ENCODE assay signal across 9 cellular contexts in the genomic region with DNA sequence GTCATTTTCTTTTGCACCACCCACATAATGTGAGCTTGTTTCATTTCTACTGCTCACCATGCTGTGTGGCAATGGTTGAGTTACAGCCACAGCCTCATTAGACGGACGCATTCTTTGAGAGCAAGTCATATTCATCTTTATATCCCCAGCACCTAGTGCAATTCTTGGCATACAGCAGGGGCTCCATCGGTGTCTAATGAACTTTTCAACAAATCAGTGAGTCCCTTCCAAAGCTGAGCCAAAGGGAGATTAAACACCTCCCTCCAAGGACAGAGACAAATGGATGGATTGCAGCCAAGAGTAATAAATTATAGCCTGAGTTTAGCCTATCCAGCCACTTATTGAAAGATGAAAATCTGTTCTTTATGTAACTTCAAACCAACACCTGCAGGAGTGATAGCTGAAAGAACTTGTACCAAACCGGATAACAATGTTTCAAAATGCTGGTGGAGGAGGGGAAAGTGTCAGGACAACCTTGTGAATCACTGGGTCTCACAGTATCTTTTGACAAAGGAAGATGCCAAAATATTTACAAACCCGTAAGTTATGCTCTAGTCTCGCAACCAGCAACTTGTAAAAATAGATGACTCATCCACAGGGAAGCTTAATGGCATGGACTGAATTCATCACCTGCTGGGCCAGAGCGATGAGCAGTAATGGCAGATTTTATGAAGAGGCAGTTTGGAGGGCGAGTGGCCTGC.
DNase-seq lines count a peak whose midpoint lies in the region; ATAC-seq, FAIRE-seq and TF ChIP-seq lines count a peak whose summit lies in the region.
"Had no signal": no experiment of that assay in that cellular context is flagged by ENCODE, and none has a peak within 500 bp of the region (broad histone marks: within the 10 kb centered on the region; RNA-seq: fewer than 3 reads in every experiment).

No MANE protein-coding gene starts in this region.

- H3K4me1 Mint-ChIP-seq in HFFc6 (ENCODE audit: low read depth) (peaks cover 24% of the 10 kb centered on the region), natural killer cell (no peaks in the 10 kb centered on the region)
- no peaks in the 10 kb centered on the region for H3K4me1 Mint-ChIP-seq in naive thymus-derived CD4-positive, alpha-beta T cell
- H3K4me1 Mint-ChIP-seq: central memory CD8-positive, alpha-beta T cell had no signal

- no peaks in the 10 kb centered on the region for H4K20me1 ChIP-seq in endothelial cell of umbilical vein (replicated peaks; ENCODE audit: control insufficient read depth, extremely low read depth, insufficient read depth, low read length)

- H3K4me3 Mint-ChIP-seq in HFFc6: peak overlapping the region; percentile 18; the same call in 1 of the 2 replicates
- H3K4me3 Mint-ChIP-seq in naive thymus-derived CD4-positive, alpha-beta T cell: no peak overlapping the region
- H3K4me3 Mint-ChIP-seq in natural killer cell: no peak overlapping the region
- H3K4me3 Mint-ChIP-seq: central memory CD8-positive, alpha-beta T cell had no signal

- no peak overlapping the region for H3K27ac ChIP-seq in endothelial cell of umbilical vein (ENCODE audit: insufficient read depth, low read depth, low read length)
- no peak overlapping the region for H3K27ac ChIP-seq in naive thymus-derived CD4-positive, alpha-beta T cell (ENCODE audit: low read depth, low read length)

- no peak overlapping the region for H2AFZ ChIP-seq in endothelial cell of umbilical vein (ENCODE audit: low read depth, low read length)

- dilution Hi-C loops in endothelial cell of umbilical vein (cut with MboI; ENCODE audit: extremely low pct_ligation_motif_present, low sequenced_read_pairs): no loop called here

- no peak for TF ChIP-seq CTCF in HFFc6 (IDR thresholded peaks at IDR 0.05)
- TF ChIP-seq CTCF in endothelial cell of umbilical vein (IDR thresholded peaks at IDR 0.05; ENCODE audit: extremely low read depth in 1 of 2, insufficient read depth in 1 of 2, low read depth in 1 of 2, low read length in 2 of 2): no peak
- TF ChIP-seq CTCF in natural killer cell (IDR thresholded peaks at IDR 0.05): no peak

- H3K27me3 Mint-ChIP-seq in HFFc6 (ENCODE audit: insufficient read depth) (peaks cover 43% of the 10 kb centered on the region), natural killer cell (ENCODE audit: low read depth in 2 of 2) (peaks cover 7 to 23% of the 10 kb centered on the region in 2 donors)
- peaks cover 7 to 17% (median 13%) of the 10 kb centered on the region in 5 donors for H3K27me3 Mint-ChIP-seq in naive thymus-derived CD4-positive, alpha-beta T cell

- no peak for ATAC-seq in naive thymus-derived CD4-positive, alpha-beta T cell
- no peak for ATAC-seq in stimulated activated naive CD8-positive, alpha-beta T cell treated with anti-CD3 and anti-CD28 coated beads, Interleukin-15, Interleukin-2, amounts not matched to agents 100 U/mL and 50 U/mL, for 24 hours
- no peak for ATAC-seq in natural killer cell

- peak; percentile 70 for FAIRE-seq in endothelial cell of umbilical vein (lab: Jason Lieb, UNC)

- peak; percentile 92 for DNase-seq in HFFc6
- DNase-seq in NCI-H69 (lab: John Stamatoyannopoulos, UW): peak; percentile 98
- DNase-seq in endothelial cell of umbilical vein (ENCODE audit: low read depth, low spot score): peak; percentile 34
- DNase-seq in skeletal muscle cell (ENCODE audit: low read depth): peak; percentile 87
- DNase-seq in naive thymus-derived CD4-positive, alpha-beta T cell: no peak
- no peak for DNase-seq in GM19240 (ENCODE audit: insufficient read length, low spot score)
- no peak for DNase-seq in stimulated activated naive CD8-positive, alpha-beta T cell treated with anti-CD3 and anti-CD28 coated beads, Interleukin-15, Interleukin-2, amounts not matched to agents 100 U/mL and 50 U/mL, for 24 hours
- DNase-seq in natural killer cell: no peak

- POLR2A ChIA-PET in endothelial cell of umbilical vein (lab: Charles Lee): no interaction called here
- POLR2A ChIA-PET in naive thymus-derived CD4-positive, alpha-beta T cell (lab: Charles Lee): no interaction called here

- CTCF ChIA-PET in endothelial cell of umbilical vein (lab: Charles Lee): interaction anchor here (1.4 kb wide), 1 partner anchor 9 kb away, joined by 3 read pairs; no protein-coding TSS in a partner anchor
- CTCF ChIA-PET in naive thymus-derived CD4-positive, alpha-beta T cell (lab: Charles Lee): no interaction called here

- BruUV-seq in endothelial cell of umbilical vein (replicated peaks; lab: Mats Ljungman, UMichigan): no TSS peak

- no peaks in the 10 kb centered on the region for H3K9me3 ChIP-seq in endothelial cell of umbilical vein (replicated peaks; ENCODE audit: control insufficient read depth, insufficient read depth, low read length)
- H3K9me3 ChIP-seq in naive thymus-derived CD4-positive, alpha-beta T cell (ENCODE audit: control insufficient read depth in 2 of 3, low read length in 3 of 3): no peaks in the 10 kb centered on the region

- H3K36me3 ChIP-seq in endothelial cell of umbilical vein (ENCODE audit: control insufficient read depth in 2 of 2, extremely low read depth in 1 of 2, insufficient read depth in 2 of 2, low read length in 2 of 2): no peaks in the 10 kb centered on the region
- H3K36me3 ChIP-seq in naive thymus-derived CD4-positive, alpha-beta T cell (ENCODE audit: control insufficient read depth in 2 of 3, insufficient read depth in 3 of 3, low read length in 3 of 3): no peaks in the 10 kb centered on the region

- no peak for TF ChIP-seq POLR2A in endothelial cell of umbilical vein (IDR thresholded peaks at IDR 0.05; ENCODE audit: low read depth, low read length)

- H3K4me3 ChIP-seq in endothelial cell of umbilical vein (replicated peaks in 1 of 3; ENCODE audit: insufficient read depth in 1 of 3, low read depth in 1 of 3, low read length in 3 of 3) (no peak overlapping the region), skeletal muscle cell (ENCODE audit: low read depth, low read length) (no peak overlapping the region)
- no peak overlapping the region for H3K4me3 ChIP-seq in naive thymus-derived CD4-positive, alpha-beta T cell (ENCODE audit: low read length)

- peaks cover 5% of the 10 kb centered on the region for H3K4me1 ChIP-seq in endothelial cell of umbilical vein (ENCODE audit: control insufficient read depth, extremely low read depth, insufficient read depth, low read length)
- H3K4me1 ChIP-seq in naive thymus-derived CD4-positive, alpha-beta T cell (ENCODE audit: control insufficient read depth in 2 of 2, insufficient read depth in 2 of 2, low read length in 2 of 2): no peaks in the 10 kb centered on the region

- intact Hi-C loops in endothelial cell of umbilical vein (cut with micrococcal nuclease) (no loop called here), natural killer cell (cut with micrococcal nuclease) (no loop called here)
- intact Hi-C loops in naive thymus-derived CD4-positive, alpha-beta T cell (cut with micrococcal nuclease): loop anchor here in 1 of 2 donors (5.0 kb wide), 1 partner anchor 425 kb away; no protein-coding TSS in a partner anchor

- no peaks in the 10 kb centered on the region for H3K36me3 Mint-ChIP-seq in HFFc6 (ENCODE audit: low read depth)
- no peaks in the 10 kb centered on the region for H3K36me3 Mint-ChIP-seq in naive thymus-derived CD4-positive, alpha-beta T cell
- no peaks in the 10 kb centered on the region for H3K36me3 Mint-ChIP-seq in natural killer cell

- H3K79me2 ChIP-seq in endothelial cell of umbilical vein (ENCODE audit: control insufficient read depth, insufficient read depth, low read length): no peaks in the 10 kb centered on the region

- no peaks in the 10 kb centered on the region for H3K9me1 ChIP-seq in endothelial cell of umbilical vein (replicated peaks; ENCODE audit: control insufficient read depth, extremely low read depth, insufficient read depth, low read length)

- H3K27ac Mint-ChIP-seq in HFFc6 (peak overlapping the region; percentile 3; the same call in 1 of the 2 replicates), natural killer cell (no peak overlapping the region)
- no peak overlapping the region for H3K27ac Mint-ChIP-seq in naive thymus-derived CD4-positive, alpha-beta T cell

- H3K9ac ChIP-seq in endothelial cell of umbilical vein (replicated peaks; ENCODE audit: extremely low read depth, insufficient read depth, low read length): no peak overlapping the region

- no peak overlapping the region for H3K4me2 ChIP-seq in endothelial cell of umbilical vein (ENCODE audit: insufficient read depth, low read length)

- H3K9me3 Mint-ChIP-seq in HFFc6 (no peaks in the 10 kb centered on the region), natural killer cell (no peaks in the 10 kb centered on the region)
- no peaks in the 10 kb centered on the region for H3K9me3 Mint-ChIP-seq in naive thymus-derived CD4-positive, alpha-beta T cell
- H3K9me3 Mint-ChIP-seq: central memory CD8-positive, alpha-beta T cell had no signal

- peaks cover 4 to 10% of the 10 kb centered on the region in 2 experiments for H3K27me3 ChIP-seq in endothelial cell of umbilical vein (ENCODE audit: control insufficient read depth in 2 of 2, insufficient read depth in 2 of 2, low read length in 2 of 2)
- no peaks in the 10 kb centered on the region for H3K27me3 ChIP-seq in naive thymus-derived CD4-positive, alpha-beta T cell (ENCODE audit: control insufficient read depth in 2 of 2, insufficient read depth in 2 of 2, low read length in 2 of 2)

TF ChIP-seq in endothelial cell of umbilical vein, 7 proteins besides CTCF, POLR2A, EP300 and RAD21:
- no peak for TF ChIP-seq MYC (IDR thresholded peaks at IDR 0.05; ENCODE audit: low read depth, low read length)
- no peak for TF ChIP-seq EZH2 (IDR thresholded peaks at IDR 0.05; ENCODE audit: borderline replicate concordance, low read depth, low read length, severe bottlenecking)
- no peak for TF ChIP-seq POLR2AphosphoS5 (IDR thresholded peaks at IDR 0.05; ENCODE audit: insufficient read depth, low read depth, low read length)
- TF ChIP-seq FOS (IDR thresholded peaks at IDR 0.05; ENCODE audit: borderline replicate concordance, insufficient read depth, low read length): peak; percentile 14
- TF ChIP-seq, protein P1, sequence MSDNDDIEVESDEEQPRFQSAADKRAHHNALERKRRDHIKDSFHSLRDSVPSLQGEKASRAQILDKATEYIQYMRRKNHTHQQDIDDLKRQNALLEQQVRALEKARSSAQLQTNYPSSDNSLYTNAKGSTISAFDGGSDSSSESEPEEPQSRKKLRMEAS (IDR thresholded peaks at IDR 0.05; ENCODE audit: insufficient read depth, insufficient read length): no peak
- TF ChIP-seq GATA2 (IDR thresholded peaks at IDR 0.05; ENCODE audit: insufficient read depth, insufficient read length, low read depth, low read length): no peak
- peak; percentile 24 for TF ChIP-seq JUN (IDR thresholded peaks at IDR 0.05; ENCODE audit: borderline replicate concordance, insufficient read depth, insufficient read length, low read depth)
TF ChIP-seq in endothelial cell of umbilical vein: peak in this region for 2.

Comparison
In these comparisons a context has a peak if more than half of its experiments do, and no peak if none do; other contexts are left out.
1. DNase-seq: peak in HFFc6 (single experiment), NCI-H69 (single experiment), endothelial cell of umbilical vein (single experiment) and skeletal muscle cell (single experiment); none in naive thymus-derived CD4-positive, alpha-beta T cell (0 of 9), GM19240 (single experiment), stimulated activated naive CD8-positive, alpha-beta T cell treated with anti-CD3 and anti-CD28 coated beads, Interleukin-15, Interleukin-2, amounts not matched to agents 100 U/mL and 50 U/mL, for 24 hours (single experiment) and natural killer cell (single experiment).